In genomic region chr3:70608434-70608833, GRCh38 we compare ENCODE assay signal across 15 cellular contexts.
DNase-seq lines count a peak whose midpoint lies in the region; ATAC-seq, FAIRE-seq and TF ChIP-seq lines count a peak whose summit lies in the region.
"Had no signal": no experiment of that assay in that cellular context is flagged by ENCODE, and none has a peak within 500 bp of the region (broad histone marks: within the 10 kb centered on the region; RNA-seq: fewer than 3 reads in every experiment).

No MANE protein-coding gene starts in this region.

- no peak overlapping the region for H3K4me3 Mint-ChIP-seq in Calu3 (ENCODE audit: low read depth, unreplicated experiment)
- H3K4me3 Mint-ChIP-seq: T-cell had no signal

- DNase-seq in DMS53 (lab: John Stamatoyannopoulos, UW) (peak; percentile 6), DMS53 treated with DMSO at 0.1 percent for 48 hours (lab: John Stamatoyannopoulos, UW; ENCODE audit: unreplicated experiment) (no peak), Calu3 (peak; percentile 10), NCI-H2171 (lab: John Stamatoyannopoulos, UW) (peak; percentile 40), mucosa of gallbladder (ENCODE audit: low spot score) (no peak)
- DNase-seq: AML-193, DMS79, KBM-7, NCI-H774, SK-N-SH, T-cell had no signal

- no peaks in the 10 kb centered on the region for H3K36me3 Mint-ChIP-seq in Calu3 (ENCODE audit: insufficient read depth, unreplicated experiment)
- H3K36me3 Mint-ChIP-seq: T-cell had no signal

- no peaks in the 10 kb centered on the region for H3K27me3 Mint-ChIP-seq in Calu3 (ENCODE audit: unreplicated experiment)

- H3K4me1 Mint-ChIP-seq in Calu3 (ENCODE audit: low read depth, unreplicated experiment): no peaks in the 10 kb centered on the region
- H3K4me1 Mint-ChIP-seq: T-cell had no signal

- CTCF ChIA-PET in Calu3 (lab: Charles Lee): no interaction called here

- BruUV-seq in Calu3 (replicated peaks; lab: Mats Ljungman, UMichigan): no TSS peak

- no peak overlapping the region for H3K27ac Mint-ChIP-seq in Calu3 (ENCODE audit: unreplicated experiment)
- H3K27ac Mint-ChIP-seq: T-cell had no signal

- ATAC-seq in GM19467 (IDR thresholded peaks at IDR 0.05; ENCODE audit: unreplicated experiment) (no peak), HG02981 (IDR thresholded peaks at IDR 0.05; ENCODE audit: unreplicated experiment) (no peak)
- ATAC-seq: T-cell had no signal

- no peak for TF ChIP-seq CTCF in Calu3 (IDR thresholded peaks at IDR 0.05; ENCODE audit: unreplicated experiment)

- no peaks in the 10 kb centered on the region for H3K9me3 Mint-ChIP-seq in Calu3 (ENCODE audit: low read depth, unreplicated experiment)

- intact Hi-C loops in Calu3 (cut with micrococcal nuclease; ENCODE audit: unreplicated experiment): no loop called here

- FAIRE-seq in islet of Langerhans (lab: Jason Lieb, UNC): peak; percentile 79
- FAIRE-seq: H54 had no signal

Comparison
In these comparisons a context has a peak if more than half of its experiments do, and no peak if none do; other contexts are left out.
1. DNase-seq: peak in DMS53 (single experiment), Calu3 (single experiment) and NCI-H2171 (single experiment); none in DMS53 treated with DMSO at 0.1 percent for 48 hours (single experiment) and mucosa of gallbladder (single experiment).